ENCODE assay signal across 13 cellular contexts in the genomic region with DNA sequence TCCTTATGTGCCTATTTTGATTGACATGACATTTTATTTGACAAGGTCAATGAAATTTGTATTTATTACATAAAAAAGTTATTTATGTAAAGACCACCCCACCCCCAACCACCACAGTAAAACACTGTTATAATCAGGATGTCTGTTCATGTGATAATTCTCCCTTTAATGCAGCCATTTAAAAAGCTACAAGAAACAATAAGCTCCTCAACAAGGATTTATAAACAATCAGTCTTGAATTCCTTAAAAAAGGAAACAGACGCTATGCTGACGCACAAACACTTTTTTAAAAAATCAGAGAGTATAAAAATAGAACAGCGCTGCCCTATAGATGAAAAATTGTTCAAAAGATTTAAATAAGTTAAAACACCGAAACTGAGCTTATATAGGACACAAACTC.
DNase-seq lines count a peak whose midpoint lies in the region; ATAC-seq, FAIRE-seq and TF ChIP-seq lines count a peak whose summit lies in the region.
"Had no signal": no experiment of that assay in that cellular context is flagged by ENCODE, and none has a peak within 500 bp of the region (broad histone marks: within the 10 kb centered on the region; RNA-seq: fewer than 3 reads in every experiment).

No MANE protein-coding gene starts in this region.

- H3K56ac ChIP-seq in H9 (ENCODE audit: insufficient read length, low read depth, low read length) = no peak overlapping the region

- H3K27me3 Mint-ChIP-seq in H9 (ENCODE audit: low read depth) = no peaks in the 10 kb centered on the region

- H3K27me3 ChIP-seq in H9 (ENCODE audit: insufficient read depth, low read length) (no peaks in the 10 kb centered on the region), subcutaneous abdominal adipose tissue (ENCODE audit: control insufficient read depth in 5 of 5, insufficient read depth in 4 of 5, low read length in 5 of 5) (no peaks in the 10 kb centered on the region)

- H3K9ac ChIP-seq in H9 (ENCODE audit: extremely low read depth, insufficient read length, low read length) (no peak overlapping the region), subcutaneous abdominal adipose tissue (ENCODE audit: low read length in 5 of 5) (peak overlapping the region in 2 of 5 donors; percentile 20 to 39)

- no peak overlapping the region for H2BK15ac ChIP-seq in H9 (ENCODE audit: low read depth, low read length)

- H3K4me2 ChIP-seq in H9 (ENCODE audit: insufficient read depth, insufficient read length, low read length) = no peak overlapping the region

- no peaks in the 10 kb centered on the region for H3K9me3 Mint-ChIP-seq in H9

- peak overlapping the region in 2 of 5 donors; percentile 30 to 39 for H3K4me3 ChIP-seq in subcutaneous abdominal adipose tissue (ENCODE audit: low read depth in 1 of 5, low read length in 5 of 5)
- H3K4me3 ChIP-seq: GM12878 had no signal

- H3K79me1 ChIP-seq in H9 (ENCODE audit: insufficient read depth, low read depth, low read length, poor library complexity, severe bottlenecking) = no peaks in the 10 kb centered on the region

- H3K79me2 ChIP-seq in H9 (ENCODE audit: insufficient read depth, low read length) = no peaks in the 10 kb centered on the region

- no peak overlapping the region for H3K23ac ChIP-seq in H9 (ENCODE audit: insufficient read length, low read depth, low read length)

- no peak for DNase-seq in H9
- no peak for DNase-seq in NCI-H1417 treated with DMSO at 0.1 percent for 48 hours (lab: John Stamatoyannopoulos, UW)
- DNase-seq in activated effector memory CD4-positive, alpha-beta T cell treated with anti-CD3 and anti-CD28 coated beads, Interleukin-2, amount 50 U/mL, for 16 hours = no peak
- DNase-seq: AML-193, H7, IMR-90, NCI-H2029, NCI-H510A treated with DMSO at 0.1 percent for 48 hours had no signal

- no peak overlapping the region for H2AFZ ChIP-seq in H9 (ENCODE audit: low read length)

- H4K8ac ChIP-seq in H9 (replicated peaks; ENCODE audit: insufficient read length, low read depth, low read length) = no peak overlapping the region

- H4K20me1 ChIP-seq in H9 (ENCODE audit: control insufficient read depth, insufficient read depth, insufficient read length) = no peaks in the 10 kb centered on the region

- no peak overlapping the region for H2BK5ac ChIP-seq in H9 (ENCODE audit: insufficient read length, low read length)

- no peak overlapping the region for H3K4ac ChIP-seq in H9 (ENCODE audit: low read depth, low read length)

- H3K4me1 ChIP-seq in H9 (ENCODE audit: insufficient read depth, low read length) (peaks cover 2% of the 10 kb centered on the region; the same call in 1 of the 2 replicates), subcutaneous abdominal adipose tissue (ENCODE audit: control insufficient read depth in 5 of 5, insufficient read depth in 5 of 5, low read length in 5 of 5) (peaks cover 0 to 37% (median 17%) of the 10 kb centered on the region in 5 donors)

- peaks cover 26 to 38% of the 10 kb centered on the region in 2 experiments for H3K4me1 Mint-ChIP-seq in H9

- no peak overlapping the region for H3K27ac ChIP-seq in H9 (ENCODE audit: insufficient read length, low read depth, low read length)
- peak overlapping the region; percentile 8 for H3K27ac ChIP-seq in angular gyrus (ENCODE audit: low read depth, low read length)
- H3K27ac ChIP-seq in subcutaneous abdominal adipose tissue (ENCODE audit: low read depth, low read length) = peak overlapping the region; percentile 73

- WGBS in H9 (ENCODE audit: extremely low coverage, insufficient read length, low lambda C conversion rate) = no CpG with 5 or more reads among the region's 4 CpGs

- peaks cover 8 to 16% (median 10%) of the 10 kb centered on the region in 5 donors for H3K36me3 ChIP-seq in subcutaneous abdominal adipose tissue (ENCODE audit: control insufficient read depth in 5 of 5, insufficient read depth in 5 of 5, low read length in 5 of 5)

- H3K14ac ChIP-seq in H9 (ENCODE audit: insufficient read depth, low read length) = no peak overlapping the region

- no peak overlapping the region for H2BK12ac ChIP-seq in H9 (ENCODE audit: insufficient read length, low read depth, low read length)

- no peak for TF ChIP-seq CTCF in H9 (conservative IDR thresholded peaks at IDR 0.05)

- H2BK120ac ChIP-seq in H9 (ENCODE audit: low read depth, low read length, poor library complexity, severe bottlenecking) = no peak overlapping the region

- no peak overlapping the region for H4K5ac ChIP-seq in H9 (ENCODE audit: insufficient read length, low read depth, low read length)

- no peak overlapping the region for H3K18ac ChIP-seq in H9 (ENCODE audit: insufficient read length, low read depth, low read length)

- peak overlapping the region; percentile 23 to 73 (median 34); a peak in 4 of 7 replicates for H3K27ac Mint-ChIP-seq in H9

- H3K36me3 Mint-ChIP-seq in H9 (ENCODE audit: insufficient read depth in 1 of 3, low read depth in 3 of 3) = peaks cover 0 to 7% (median 0%) of the 10 kb centered on the region in 3 experiments; a peak in 4 of 7 replicates

- no peak overlapping the region for H3K4me3 Mint-ChIP-seq in H9

- H2BK20ac ChIP-seq in H9 (ENCODE audit: low read depth, low read length, poor library complexity, severe bottlenecking) = no peak overlapping the region

- H4K91ac ChIP-seq in H9 (ENCODE audit: insufficient read length, low read depth, low read length) = no peak overlapping the region

- peak; percentile 27 for FAIRE-seq in islet of Langerhans (lab: Jason Lieb, UNC)
- FAIRE-seq: GM12878 had no signal

- H3T11ph ChIP-seq in H9 (ENCODE audit: low read length) = no peak overlapping the region

- no peak overlapping the region for H2AK5ac ChIP-seq in H9 (ENCODE audit: insufficient read length, low read length)

- H3K9me3 ChIP-seq in H9 (ENCODE audit: control insufficient read depth, low read depth, low read length) (no peaks in the 10 kb centered on the region), subcutaneous abdominal adipose tissue (ENCODE audit: control insufficient read depth in 5 of 5, low read length in 5 of 5) (no peaks in the 10 kb centered on the region)

- H3K23me2 ChIP-seq in H9 (ENCODE audit: insufficient read length, low read depth, low read length, poor library complexity, severe bottlenecking) = no peaks in the 10 kb centered on the region

- ATAC-seq in HG03045 (IDR thresholded peaks at IDR 0.05; ENCODE audit: unreplicated experiment) = no peak
- ATAC-seq: GM12878 had no signal
